In genomic region chr1:2350911-2351655, GRCh38 we compare ENCODE assay signal across 1 cellular context.
TF ChIP-seq lines count a peak whose summit lies in the region.

No MANE protein-coding gene starts in this region.

TF ChIP-seq in HepG2, 621 proteins besides CTCF, POLR2A, EP300 and RAD21:
- no peak for TF ChIP-seq HDAC6 (IDR thresholded peaks at IDR 0.05; ENCODE audit: low read depth, low read length)
- TF ChIP-seq NFRKB (IDR thresholded peaks at IDR 0.05): no peak
- TF ChIP-seq SMAD3 (CRISPR knock-in tag; IDR thresholded peaks at IDR 0.05): no peak
- no peak for TF ChIP-seq KDM5B (CRISPR knock-in tag; IDR thresholded peaks at IDR 0.05; ENCODE audit: borderline replicate concordance)
- TF ChIP-seq, protein P1, sequence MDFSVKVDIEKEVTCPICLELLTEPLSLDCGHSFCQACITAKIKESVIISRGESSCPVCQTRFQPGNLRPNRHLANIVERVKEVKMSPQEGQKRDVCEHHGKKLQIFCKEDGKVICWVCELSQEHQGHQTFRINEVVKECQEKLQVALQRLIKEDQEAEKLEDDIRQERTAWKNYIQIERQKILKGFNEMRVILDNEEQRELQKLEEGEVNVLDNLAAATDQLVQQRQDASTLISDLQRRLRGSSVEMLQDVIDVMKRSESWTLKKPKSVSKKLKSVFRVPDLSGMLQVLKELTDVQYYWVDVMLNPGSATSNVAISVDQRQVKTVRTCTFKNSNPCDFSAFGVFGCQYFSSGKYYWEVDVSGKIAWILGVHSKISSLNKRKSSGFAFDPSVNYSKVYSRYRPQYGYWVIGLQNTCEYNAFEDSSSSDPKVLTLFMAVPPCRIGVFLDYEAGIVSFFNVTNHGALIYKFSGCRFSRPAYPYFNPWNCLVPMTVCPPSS (IDR thresholded peaks at IDR 0.05): no peak
- no peak for TF ChIP-seq RBFOX2 (IDR thresholded peaks at IDR 0.05; ENCODE audit: low read depth, low read length)
- no peak for TF ChIP-seq ZNF558 (CRISPR knock-in tag; IDR thresholded peaks at IDR 0.05; ENCODE audit: borderline replicate concordance)
- no peak for TF ChIP-seq ZNF496 (CRISPR knock-in tag; IDR thresholded peaks at IDR 0.05; ENCODE audit: insufficient replicate concordance)
- TF ChIP-seq, protein P2, sequence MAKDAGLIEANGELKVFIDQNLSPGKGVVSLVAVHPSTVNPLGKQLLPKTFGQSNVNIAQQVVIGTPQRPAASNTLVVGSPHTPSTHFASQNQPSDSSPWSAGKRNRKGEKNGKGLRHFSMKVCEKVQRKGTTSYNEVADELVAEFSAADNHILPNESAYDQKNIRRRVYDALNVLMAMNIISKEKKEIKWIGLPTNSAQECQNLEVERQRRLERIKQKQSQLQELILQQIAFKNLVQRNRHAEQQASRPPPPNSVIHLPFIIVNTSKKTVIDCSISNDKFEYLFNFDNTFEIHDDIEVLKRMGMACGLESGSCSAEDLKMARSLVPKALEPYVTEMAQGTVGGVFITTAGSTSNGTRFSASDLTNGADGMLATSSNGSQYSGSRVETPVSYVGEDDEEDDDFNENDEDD (CRISPR knock-in tag; IDR thresholded peaks at IDR 0.05; ENCODE audit: borderline replicate concordance): no peak
- TF ChIP-seq DZIP1 (CRISPR knock-in tag; IDR thresholded peaks at IDR 0.05): no peak
- TF ChIP-seq SCMH1 (CRISPR knock-in tag; IDR thresholded peaks at IDR 0.05; ENCODE audit: borderline replicate concordance): no peak
- no peak for TF ChIP-seq ZBTB7B (CRISPR knock-in tag; IDR thresholded peaks at IDR 0.05)
- TF ChIP-seq DPF2 (CRISPR knock-in tag; IDR thresholded peaks at IDR 0.05; ENCODE audit: borderline replicate concordance, low read depth): no peak
